9 cellular contexts compared by ENCODE assay signal in the genomic region with DNA sequence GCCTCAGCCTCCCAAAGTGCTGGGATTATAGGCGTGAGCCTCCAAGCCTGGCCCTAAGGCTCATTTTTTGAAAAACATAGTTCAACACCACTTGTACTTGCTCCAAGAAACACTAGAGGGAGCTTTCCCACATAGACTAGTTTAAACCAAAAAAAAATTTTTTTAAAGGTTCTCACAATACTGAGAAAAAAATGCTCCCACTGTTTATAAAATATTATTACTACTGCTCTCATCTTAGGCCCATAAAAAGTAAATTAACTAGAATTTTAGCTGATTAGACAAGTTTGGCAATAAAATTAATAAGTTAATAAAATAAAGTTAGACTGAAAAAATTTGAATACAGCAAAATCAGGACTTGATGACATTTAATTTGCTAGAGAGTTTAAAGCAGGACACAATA.
DNase-seq lines count a peak whose midpoint lies in the region; ATAC-seq and TF ChIP-seq lines count a peak whose summit lies in the region.
"Had no signal": no experiment of that assay in that cellular context is flagged by ENCODE, and none has a peak within 500 bp of the region (broad histone marks: within the 10 kb centered on the region; RNA-seq: fewer than 3 reads in every experiment).

No MANE protein-coding gene starts in this region.

- H4K20me1 ChIP-seq in PC-9 (ENCODE audit: insufficient read depth) = no peaks in the 10 kb centered on the region; the same call in 1 of the 2 replicates

- no peaks in the 10 kb centered on the region for H3K79me2 ChIP-seq in PC-9 (ENCODE audit: low read depth)

- H3K9me3 ChIP-seq in PC-9 (ENCODE audit: insufficient read depth, low read depth) (no peaks in the 10 kb centered on the region), endodermal cell (ENCODE audit: control insufficient read depth, low read length) (no peaks in the 10 kb centered on the region), mucosa of descending colon (no peaks in the 10 kb centered on the region), MG63 (no peaks in the 10 kb centered on the region)

- no peak for TF ChIP-seq POLR2A in lower leg skin (IDR thresholded peaks at IDR 0.05)

- H3K4me3 ChIP-seq in PC-9 = no peak overlapping the region
- H3K4me3 ChIP-seq in endodermal cell (ENCODE audit: low read length) = no peak overlapping the region
- H3K4me3 ChIP-seq in mucosa of descending colon = no peak overlapping the region
- H3K4me3 ChIP-seq in lower leg skin (ENCODE audit: low read depth, poor library complexity, severe bottlenecking) = no peak overlapping the region
- no peak overlapping the region for H3K4me3 ChIP-seq in MG63

- H3K27me3 ChIP-seq in PC-9 (ENCODE audit: insufficient read depth, low read depth) (no peaks in the 10 kb centered on the region), endodermal cell (ENCODE audit: control insufficient read depth, insufficient read depth, low read length, poor library complexity, severe bottlenecking) (no peaks in the 10 kb centered on the region), MG63 (no peaks in the 10 kb centered on the region)

- BruUV-seq in PC-9 (replicated peaks; lab: Mats Ljungman, UMichigan) = no TSS peak

- H3K27ac ChIP-seq in PC-9 (no peak overlapping the region), endodermal cell (ENCODE audit: low read depth, low read length) (no peak overlapping the region)

- H3K36me3 Mint-ChIP-seq in endodermal cell (ENCODE audit: low read depth) = no peaks in the 10 kb centered on the region

- intact Hi-C loops in PC-9 (cut with micrococcal nuclease; ENCODE audit: unreplicated experiment) (loop anchor here (2.0 kb wide), 2 partner anchors 110 to 176 kb away; partner anchors contain the start of genes TBC1D4 and UCHL3), mucosa of descending colon (cut with DNase I, micrococcal nuclease) (loop anchor here in 1 of 2 donors (10.0 kb wide), 1 partner anchor 112 kb away; the partner anchor contains the start of gene TBC1D4), lower leg skin (cut with DNase I; ENCODE audit: low total_unique reads) (loop anchor here (5.0 kb wide), 2 partner anchors 105 to 175 kb away; partner anchors contain the start of gene UCHL3)

- H3K4me3 Mint-ChIP-seq in endodermal cell = no peak overlapping the region
- H3K4me3 Mint-ChIP-seq: activated T-cell treated with anti-CD3 and anti-CD28 coated beads, Interleukin-2, amount 50 U/mL, for 72 hours had no signal

- H3K4me2 ChIP-seq in PC-9 = no peak overlapping the region

- 71 to 78% methylated on average over 1 of the region's 1 CpG for WGBS in endodermal cell (ENCODE audit: insufficient coverage in 1 of 2, insufficient read length in 1 of 2), 2 experiments
- 8 to 9% methylated on average over 1 of the region's 1 CpG for WGBS in lower leg skin, 2 donors

- H3K9me2 ChIP-seq in PC-9 (ENCODE audit: insufficient read depth) = no peaks in the 10 kb centered on the region

- H3K27ac Mint-ChIP-seq in endodermal cell = no peak overlapping the region
- H3K27ac Mint-ChIP-seq: activated T-cell treated with anti-CD3 and anti-CD28 coated beads, Interleukin-2, amount 50 U/mL, for 72 hours had no signal

- no peaks in the 10 kb centered on the region for H3K4me1 ChIP-seq in PC-9 (replicated peaks; ENCODE audit: insufficient read depth)
- H3K4me1 ChIP-seq in endodermal cell (ENCODE audit: control insufficient read depth, insufficient read depth, low read length) = no peaks in the 10 kb centered on the region
- H3K4me1 ChIP-seq in mucosa of descending colon (ENCODE audit: low read depth) = no peaks in the 10 kb centered on the region

- no peaks in the 10 kb centered on the region for H3K27me3 Mint-ChIP-seq in endodermal cell (ENCODE audit: insufficient read depth)

- TF ChIP-seq CTCF in PC-9 (conservative IDR thresholded peaks at IDR 0.05) = peak; percentile 87
- peak; percentile 82 for TF ChIP-seq CTCF in endodermal cell (conservative IDR thresholded peaks at IDR 0.05)
- peak; percentile 21 for TF ChIP-seq CTCF in mucosa of descending colon (IDR thresholded peaks at IDR 0.05)
- TF ChIP-seq CTCF in lower leg skin (IDR thresholded peaks at IDR 0.05) = no peak

- H3K4me1 Mint-ChIP-seq in endodermal cell = no peaks in the 10 kb centered on the region

- H3K9me3 Mint-ChIP-seq in endodermal cell = no peaks in the 10 kb centered on the region
- H3K9me3 Mint-ChIP-seq: activated T-cell treated with anti-CD3 and anti-CD28 coated beads, Interleukin-2, amount 50 U/mL, for 72 hours had no signal

- H3K9ac ChIP-seq in endodermal cell (ENCODE audit: extremely low read depth, low read length, poor library complexity, severe bottlenecking) = no peak overlapping the region

- no peak overlapping the region for H2AFZ ChIP-seq in PC-9

- no peaks in the 10 kb centered on the region for H3F3A ChIP-seq in PC-9 (ENCODE audit: insufficient read depth, low read depth)

- H3K36me3 ChIP-seq in PC-9 (ENCODE audit: low read depth) = no peaks in the 10 kb centered on the region
- H3K36me3 ChIP-seq in endodermal cell (ENCODE audit: control insufficient read depth, insufficient read depth, low read length) = no peaks in the 10 kb centered on the region
- no peaks in the 10 kb centered on the region for H3K36me3 ChIP-seq in mucosa of descending colon (ENCODE audit: low read depth)
- no peaks in the 10 kb centered on the region for H3K36me3 ChIP-seq in MG63

- POLR2A ChIA-PET in PC-9 (lab: Charles Lee; ENCODE audit: unreplicated experiment) = no interaction called here

- CTCF ChIA-PET in PC-9 (lab: Charles Lee) = interaction anchor here (0.5 to 1.1 kb wide), 3 partner anchors 110 to 515 kb away, joined by 3 to 13 read pairs (median 3); partner anchors contain the start of gene TBC1D4

- DNase-seq in GDM1 (lab: John Stamatoyannopoulos, UW) = peak; percentile 20
- peak; percentile 16 to 44 for DNase-seq in PC-9
- no peak for DNase-seq in endodermal cell
- DNase-seq in mucosa of descending colon = peak in 1 of 3 donors; percentile 48
- no peak for DNase-seq in lower leg skin (ENCODE audit: low spot score in 2 of 2)
- no peak for DNase-seq in MG63
- DNase-seq: activated T-cell treated with anti-CD3 and anti-CD28 coated beads, Interleukin-2, amount 50 U/mL, for 72 hours had no signal

- ATAC-seq in GM21381 (IDR thresholded peaks at IDR 0.05; ENCODE audit: unreplicated experiment) (peak; percentile 73), HG03558 (IDR thresholded peaks at IDR 0.05; ENCODE audit: extremely low read depth, unreplicated experiment) (peak; percentile 69), mucosa of descending colon (peak; percentile 70)

Comparison
In these comparisons a context has a peak if more than half of its experiments do, and no peak if none do; other contexts are left out.
1. DNase-seq: peak in GDM1 (single experiment) and PC-9 (2 of 2); none in endodermal cell (single experiment), lower leg skin (0 of 2) and MG63 (single experiment).
2. CTCF ChIP-seq: peak in PC-9 (single experiment), endodermal cell (single experiment) and mucosa of descending colon (single experiment); none in lower leg skin (0 of 3).
3. Peak in every context shown above with its lines, with median percentiles within 50 percentile points of each other: ATAC-seq.